In the genomic region with DNA sequence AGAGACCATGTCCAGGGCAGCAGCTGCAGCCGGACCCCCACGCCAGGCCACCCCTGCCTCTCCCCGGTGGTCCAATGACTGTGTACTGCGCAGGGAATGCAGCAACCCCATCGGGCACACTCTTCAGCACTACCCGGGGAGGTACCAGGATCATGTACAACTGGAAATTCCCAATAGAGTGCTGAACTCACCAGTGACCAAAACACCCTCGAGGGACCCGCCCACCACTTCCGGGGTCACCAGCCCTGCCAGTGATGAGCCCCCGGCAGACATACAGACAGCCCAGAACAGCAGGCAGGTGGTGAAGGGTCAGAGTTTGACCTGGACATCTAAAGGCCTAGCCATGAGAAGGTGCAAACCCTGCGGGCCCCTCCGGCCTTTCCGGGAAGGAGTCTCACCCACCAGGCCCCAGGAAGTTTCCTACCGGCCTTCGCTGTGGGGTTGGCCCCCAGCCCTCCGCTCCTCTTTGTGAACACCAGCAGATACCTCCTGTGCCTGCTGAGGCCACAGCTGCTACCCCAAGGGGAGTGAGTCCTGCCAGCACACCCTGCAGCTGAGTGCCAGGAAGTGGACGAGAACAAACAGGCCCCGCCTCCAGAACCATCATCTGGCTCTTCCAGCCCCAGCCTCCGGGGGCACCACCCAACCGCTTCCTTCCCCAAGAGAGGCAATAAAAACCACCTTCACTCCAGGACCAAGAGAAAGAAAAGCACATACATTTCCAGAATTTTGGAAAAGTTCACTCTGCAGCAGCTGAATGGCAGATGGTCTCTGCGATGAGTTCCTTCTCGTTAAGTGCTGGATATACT, we compare ENCODE assay signal across 9 cellular contexts. TPM values are rescaled to one million over a fixed set of nuclear protein-coding genes. Genes with fewer than 3 reads are reported as not detected.
A peak's percentile ranks its signal among the peaks of the same experiment; 100 is the strongest.
DNase-seq lines count a peak whose midpoint lies in the region; ATAC-seq and TF ChIP-seq lines count a peak whose summit lies in the region.
"Had no signal": no experiment of that assay in that cellular context is flagged by ENCODE, and none has a peak within 500 bp of the region (broad histone marks: within the 10 kb centered on the region; RNA-seq: fewer than 3 reads in every experiment).

No MANE protein-coding gene starts in this region.

- H3K4me3 Mint-ChIP-seq in glutamatergic neuron (ENCODE audit: unreplicated experiment), result no peak overlapping the region

- DNase-seq in A673 (ENCODE audit: low spot score), result peak; percentile 60
- DNase-seq in RPMI8226, result peak; percentile 63
- DNase-seq in activated T-helper 9 cell treated with anti-CD3 and anti-CD28 coated beads, Interleukin-2, amount 50 U/mL, for 16 hours (ENCODE audit: low read depth), result peak; percentile 38
- DNase-seq in glutamatergic neuron, result peak; percentile 40
- DNase-seq in psoas muscle, result peak; percentile 78 to 91

- H3K27me3 ChIP-seq in A673 (replicated peaks; ENCODE audit: insufficient read depth, low read depth, low read length, poor library complexity) (no peaks in the 10 kb centered on the region), psoas muscle (ENCODE audit: insufficient read depth in 3 of 3, low read length in 2 of 3) (no peaks in the 10 kb centered on the region)

- H3K36me3 Mint-ChIP-seq in glutamatergic neuron (ENCODE audit: unreplicated experiment), result no peaks in the 10 kb centered on the region

- no peak overlapping the region for H3K4me3 ChIP-seq in A673 (ENCODE audit: low read depth, low read length, poor library complexity, severe bottlenecking)
- H3K4me3 ChIP-seq in psoas muscle, result peak overlapping the region; percentile 44

- H3K9me3 ChIP-seq in A673 (ENCODE audit: low read depth, low read length, poor library complexity, severe bottlenecking), result no peaks in the 10 kb centered on the region
- no peaks in the 10 kb centered on the region for H3K9me3 ChIP-seq in psoas muscle

- CTCF ChIA-PET in A673 (lab: Charles Lee), result no interaction called here

- peaks cover 3% of the 10 kb centered on the region for H3K9me3 Mint-ChIP-seq in glutamatergic neuron (ENCODE audit: unreplicated experiment)

- H3K27ac ChIP-seq in A673 (ENCODE audit: low read depth, low read length, poor library complexity, severe bottlenecking) (no peak overlapping the region), psoas muscle (peak overlapping the region; percentile 73)

- peak overlapping the region; percentile 22 for H3K27ac Mint-ChIP-seq in glutamatergic neuron (ENCODE audit: unreplicated experiment)

- ATAC-seq in GM18867 (IDR thresholded peaks at IDR 0.05; ENCODE audit: unreplicated experiment), result peak; percentile 85
- ATAC-seq in HG03280 (IDR thresholded peaks at IDR 0.05; ENCODE audit: unreplicated experiment), result peak; percentile 94
- peak; percentile 88 to 97 (median 96) for ATAC-seq in psoas muscle
- no peak for ATAC-seq in HG03025 (IDR thresholded peaks at IDR 0.05; ENCODE audit: low FRiP score, unreplicated experiment)

- BruUV-seq in A673 (replicated peaks; lab: Mats Ljungman, UMichigan), result no TSS peak

- POLR2A ChIA-PET in A673 (lab: Charles Lee; ENCODE audit: low non-redundant PET), result no interaction called here

- H3K4me1 ChIP-seq in A673 (ENCODE audit: insufficient read depth, low read length, poor library complexity, severe bottlenecking) (no peaks in the 10 kb centered on the region), psoas muscle (peaks cover 8% of the 10 kb centered on the region)

- TF ChIP-seq CTCF in A673 (conservative IDR thresholded peaks at IDR 0.05; ENCODE audit: low read depth, low read length), result peak; percentile 48
- peak; percentile 15 for TF ChIP-seq CTCF in glutamatergic neuron (IDR thresholded peaks at IDR 0.05; ENCODE audit: partially characterized antibody, unreplicated experiment)
- no peak for TF ChIP-seq CTCF in psoas muscle (IDR thresholded peaks at IDR 0.05)

- H3K27me3 Mint-ChIP-seq in glutamatergic neuron (ENCODE audit: unreplicated experiment), result peaks cover 2% of the 10 kb centered on the region

- no peaks in the 10 kb centered on the region for H3K4me1 Mint-ChIP-seq in glutamatergic neuron (ENCODE audit: low read depth, unreplicated experiment)

- intact Hi-C loops in A673 (cut with micrococcal nuclease; ENCODE audit: unreplicated experiment) (no loop called here), psoas muscle (cut with DNase I) (no loop called here)

- 49 to 76% (median 66%) methylated on average over 22 of the region's 22 CpGs for WGBS in psoas muscle, 3 donors

- H3K36me3 ChIP-seq in A673 (ENCODE audit: insufficient read depth, low read length, poor library complexity, severe bottlenecking) (peaks cover 73% of the 10 kb centered on the region), psoas muscle (ENCODE audit: insufficient read depth in 1 of 2, low read depth in 1 of 2) (peaks cover 9 to 89% of the 10 kb centered on the region in 2 donors)

RNA-seq across cellular contexts. Expression of gene ANKRD61, which starts 5.0 kb away (rescaled TPM):
- 0.98 and 1.1 TPM in 2 replicates for total RNA-seq in A673 (2021)
- total RNA-seq in glutamatergic neuron (ENCODE audit: unreplicated experiment), result not detected
- under 1 TPM; 0.20 to 0.77 (median 0.36) TPM for total RNA-seq in psoas muscle
- under 1 TPM in 2 of 3 donors, not detected in 1; 0.13 to 0.75 TPM for polyA plus RNA-seq in psoas muscle
- total RNA-seq: urinary bladder had no signal

RNA-seq across cellular contexts. Expression of gene AIMP2, which starts 17.1 kb away (rescaled TPM):
- total RNA-seq in A673 (2021) (87.4 and 90.1 TPM in 2 replicates), glutamatergic neuron (ENCODE audit: unreplicated experiment) (35.2 TPM), psoas muscle (100 to 1,000 TPM in 1 of 4 donors, 10 to 100 TPM in 3; 78.9 to 131 (median 91.8) TPM)
- polyA plus RNA-seq in psoas muscle, result 100 to 1,000 TPM; 127 to 184 (median 155) TPM

RNA-seq across cellular contexts. Expression of gene PMS2, which starts 17.4 kb away (rescaled TPM):
- total RNA-seq in A673 (2021) (14.6 and 16.8 TPM in 2 replicates), glutamatergic neuron (ENCODE audit: unreplicated experiment) (24.3 TPM), psoas muscle (1 to 10 TPM; 3.7 to 7.5 (median 6.4) TPM)
- 10 to 100 TPM in 1 of 3 donors, 1 to 10 TPM in 2; 3.4 to 11.1 (median 4.4) TPM for polyA plus RNA-seq in psoas muscle

RNA-seq across cellular contexts. Expression of gene EIF2AK1, which starts 32.8 kb away (rescaled TPM):
- 118 and 119 TPM in 2 replicates for total RNA-seq in A673 (2021)
- total RNA-seq in glutamatergic neuron (ENCODE audit: unreplicated experiment), result 103 TPM
- 10 to 100 TPM; 37.2 to 51.3 (median 44.2) TPM for total RNA-seq in psoas muscle
- polyA plus RNA-seq in psoas muscle, result 10 to 100 TPM; 20.0 to 47.5 (median 29.1) TPM

RNA-seq across cellular contexts. Expression of gene RSPH10B, which starts 55.7 kb away (rescaled TPM):
- 0.41 and 1.0 TPM in 2 replicates for total RNA-seq in A673 (2021)
- total RNA-seq in glutamatergic neuron (ENCODE audit: unreplicated experiment), result not detected
- under 1 TPM in 2 of 4 donors, not detected in 2; 0.39 to 0.58 TPM for total RNA-seq in psoas muscle
- polyA plus RNA-seq in psoas muscle, result under 1 TPM; 0.06 to 0.60 (median 0.25) TPM
- total RNA-seq: urinary bladder had no signal
